In the genomic region with DNA sequence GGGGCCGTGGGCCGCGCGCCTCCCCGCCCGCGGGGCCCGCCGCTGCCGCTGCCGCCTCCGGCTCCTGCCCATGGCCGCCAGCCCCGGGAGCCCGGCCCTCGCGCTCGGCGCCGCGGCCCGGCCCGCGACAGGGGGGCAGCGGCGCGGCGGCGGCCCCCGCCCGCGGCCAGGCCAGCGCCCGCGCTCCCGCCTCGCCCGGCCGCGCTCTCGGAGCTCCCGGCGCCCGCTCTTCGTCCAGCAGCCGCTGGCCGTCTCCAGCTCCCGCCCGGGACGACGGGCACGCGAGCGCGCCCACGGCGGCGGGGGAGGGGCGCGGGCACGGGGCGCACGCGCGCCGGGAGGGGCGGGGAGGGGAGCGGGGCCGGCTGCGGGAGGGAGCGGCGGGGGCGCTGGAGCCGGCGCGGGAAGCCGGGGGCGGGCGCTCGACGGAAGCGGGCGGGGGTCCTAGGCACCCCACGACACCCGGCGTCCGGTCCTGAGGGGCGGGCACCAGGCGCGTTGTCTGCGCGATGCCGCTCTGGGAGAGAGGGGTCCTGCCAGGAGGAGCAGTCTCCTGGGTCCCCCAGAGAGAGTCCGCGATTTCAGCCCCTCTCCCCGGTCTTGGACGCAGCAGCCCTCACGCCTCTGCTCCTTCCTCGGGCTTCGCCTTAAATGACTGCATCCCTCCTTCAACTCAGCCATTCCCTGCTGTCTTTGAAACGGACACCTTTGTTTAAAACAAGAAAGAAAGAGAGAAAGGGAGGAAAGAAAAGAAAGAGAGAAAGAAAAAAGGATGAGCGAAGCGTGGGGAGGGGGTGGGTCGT, we compare ENCODE assay signal across 10 cellular contexts. TPM values are rescaled to one million over a fixed set of nuclear protein-coding genes. Genes with fewer than 3 reads are reported as not detected.
DNase-seq lines count a peak whose midpoint lies in the region; ATAC-seq and TF ChIP-seq lines count a peak whose summit lies in the region.
"Had no signal": no experiment of that assay in that cellular context is flagged by ENCODE, and none has a peak within 500 bp of the region (broad histone marks: within the 10 kb centered on the region; RNA-seq: fewer than 3 reads in every experiment).

No MANE protein-coding gene starts in this region.

- H3K4me3 ChIP-seq in BLaER1 = peak overlapping the region; percentile 67
- peak overlapping the region; percentile 55 to 68 for H3K4me3 ChIP-seq in ascending aorta

- no peaks in the 10 kb centered on the region for H3K36me3 ChIP-seq in BLaER1
- H3K36me3 ChIP-seq in ascending aorta = no peaks in the 10 kb centered on the region
- H3K36me3 ChIP-seq: adrenal gland had no signal

- H3K27ac Mint-ChIP-seq in natural killer cell treated with Interleukin-12 subunit alpha and Interleukin-12 subunit beta and Interleukin-15 and Interleukin-18, amount 100 ng/mL, for 72 hours = no peak overlapping the region

- H4K20me1 ChIP-seq in BLaER1 = peaks cover 8% of the 10 kb centered on the region; the same call in 1 of the 2 replicates

- 0 out of 2 replicates have a peak, but pooled peaks cover 6% of the 10 kb centered on the region for H3K4me1 ChIP-seq in BLaER1
- peaks cover 0 to 4% of the 10 kb centered on the region in 2 donors for H3K4me1 ChIP-seq in ascending aorta
- H3K4me1 ChIP-seq: adrenal gland had no signal

- peak; percentile 43 to 51 for ATAC-seq in natural killer cell treated with Interleukin-12 subunit alpha and Interleukin-12 subunit beta and Interleukin-15 and Interleukin-18, amount 100 ng/mL, for 72 hours
- ATAC-seq in GM21737 (IDR thresholded peaks at IDR 0.05; ENCODE audit: unreplicated experiment) = no peak
- ATAC-seq in GM18868 (IDR thresholded peaks at IDR 0.05; ENCODE audit: unreplicated experiment) = no peak

- H3K9me3 Mint-ChIP-seq in natural killer cell treated with Interleukin-12 subunit alpha and Interleukin-12 subunit beta and Interleukin-15 and Interleukin-18, amount 100 ng/mL, for 72 hours = no peaks in the 10 kb centered on the region

- DNase-seq in D341Med (ENCODE audit: low spot score) = peak; percentile 71
- no peak for DNase-seq in ascending aorta (ENCODE audit: low spot score in 2 of 2)
- no peak for DNase-seq in natural killer cell treated with Interleukin-12 subunit alpha and Interleukin-12 subunit beta and Interleukin-15 and Interleukin-18, amount 100 ng/mL, for 72 hours (ENCODE audit: low spot score)
- no peak for DNase-seq in dermis blood vessel endothelial cell
- no peak for DNase-seq in HPDE6-E6E7 (ENCODE audit: extremely low spot score)
- DNase-seq: activated CD4-positive, CD25-positive, alpha-beta regulatory T cell; adrenal gland had no signal

- TF ChIP-seq CTCF in ascending aorta (IDR thresholded peaks at IDR 0.05) = no peak

- H3K4me3 Mint-ChIP-seq in natural killer cell treated with Interleukin-12 subunit alpha and Interleukin-12 subunit beta and Interleukin-15 and Interleukin-18, amount 100 ng/mL, for 72 hours = no peak overlapping the region

- H3K4me2 ChIP-seq in BLaER1 = peak overlapping the region; percentile 67

- H3K27me3 ChIP-seq in BLaER1 (peaks cover 89% of the 10 kb centered on the region), ascending aorta (peaks cover 5% of the 10 kb centered on the region)

- H3K27ac ChIP-seq in BLaER1 (no peak overlapping the region), ascending aorta (no peak overlapping the region)
- H3K27ac ChIP-seq: adrenal gland had no signal

- no peaks in the 10 kb centered on the region for H3K36me3 Mint-ChIP-seq in natural killer cell treated with Interleukin-12 subunit alpha and Interleukin-12 subunit beta and Interleukin-15 and Interleukin-18, amount 100 ng/mL, for 72 hours

- peaks cover 41% of the 10 kb centered on the region for H3K9me3 ChIP-seq in BLaER1
- no peaks in the 10 kb centered on the region for H3K9me3 ChIP-seq in ascending aorta
- H3K9me3 ChIP-seq: adrenal gland had no signal

- intact Hi-C loops in ascending aorta (cut with DNase I) = no loop called here

- H3K27me3 Mint-ChIP-seq in natural killer cell treated with Interleukin-12 subunit alpha and Interleukin-12 subunit beta and Interleukin-15 and Interleukin-18, amount 100 ng/mL, for 72 hours = peaks cover 0 to 12% of the 10 kb centered on the region in 2 donors

- peaks cover 11 to 14% of the 10 kb centered on the region in 2 donors for H3K4me1 Mint-ChIP-seq in natural killer cell treated with Interleukin-12 subunit alpha and Interleukin-12 subunit beta and Interleukin-15 and Interleukin-18, amount 100 ng/mL, for 72 hours (ENCODE audit: low read depth in 2 of 2)

- no peak overlapping the region for H3K9ac ChIP-seq in BLaER1

RNA-seq across cellular contexts. Expression of gene PDZD4, which starts 0.5 kb away (rescaled TPM):
- 23.2 TPM for total RNA-seq in ascending aorta
- 1 to 10 TPM; 2.2 to 2.7 TPM for total RNA-seq in natural killer cell treated with Interleukin-12 subunit alpha and Interleukin-12 subunit beta and Interleukin-15 and Interleukin-18, amount 100 ng/mL, for 72 hours
- total RNA-seq in dermis blood vessel endothelial cell = 0.23 and 0.68 TPM in 2 replicates

RNA-seq across cellular contexts. Expression of gene SSR4, which starts 36.4 kb away (rescaled TPM):
- total RNA-seq in ascending aorta (331 TPM), dermis blood vessel endothelial cell (75.9 and 143 TPM in 2 replicates)
- total RNA-seq in natural killer cell treated with Interleukin-12 subunit alpha and Interleukin-12 subunit beta and Interleukin-15 and Interleukin-18, amount 100 ng/mL, for 72 hours = 100 to 1,000 TPM; 266 to 306 TPM

RNA-seq across cellular contexts. Expression of gene IDH3G, which starts 36.7 kb away (rescaled TPM):
- 351 TPM for total RNA-seq in ascending aorta
- total RNA-seq in natural killer cell treated with Interleukin-12 subunit alpha and Interleukin-12 subunit beta and Interleukin-15 and Interleukin-18, amount 100 ng/mL, for 72 hours = 10 to 100 TPM; 62.5 to 74.1 TPM
- total RNA-seq in dermis blood vessel endothelial cell = 35.1 and 63.9 TPM in 2 replicates

RNA-seq across cellular contexts. Expression of gene SRPK3, which starts 50.0 kb away (rescaled TPM):
- total RNA-seq in ascending aorta (4.5 TPM), dermis blood vessel endothelial cell (under 0.01 and 0.05 TPM in 2 replicates)
- total RNA-seq in natural killer cell treated with Interleukin-12 subunit alpha and Interleukin-12 subunit beta and Interleukin-15 and Interleukin-18, amount 100 ng/mL, for 72 hours = not detected

RNA-seq across cellular contexts. Expression of gene L1CAM, which starts 55.1 kb away (rescaled TPM):
- total RNA-seq in ascending aorta (25.8 TPM), dermis blood vessel endothelial cell (1.1 and 2.4 TPM in 2 replicates)
- 1 to 10 TPM in 1 of 2 donors, under 1 TPM in 1; 0.74 to 1.2 TPM for total RNA-seq in natural killer cell treated with Interleukin-12 subunit alpha and Interleukin-12 subunit beta and Interleukin-15 and Interleukin-18, amount 100 ng/mL, for 72 hours

Comparison
In these comparisons a context has a peak if more than half of its experiments do, and no peak if none do; other contexts are left out.
1. ATAC-seq: peak in natural killer cell treated with Interleukin-12 subunit alpha and Interleukin-12 subunit beta and Interleukin-15 and Interleukin-18, amount 100 ng/mL, for 72 hours (2 of 2); none in GM21737 (single experiment) and GM18868 (single experiment).